19 cellular contexts compared by ENCODE assay signal in the genomic region with DNA sequence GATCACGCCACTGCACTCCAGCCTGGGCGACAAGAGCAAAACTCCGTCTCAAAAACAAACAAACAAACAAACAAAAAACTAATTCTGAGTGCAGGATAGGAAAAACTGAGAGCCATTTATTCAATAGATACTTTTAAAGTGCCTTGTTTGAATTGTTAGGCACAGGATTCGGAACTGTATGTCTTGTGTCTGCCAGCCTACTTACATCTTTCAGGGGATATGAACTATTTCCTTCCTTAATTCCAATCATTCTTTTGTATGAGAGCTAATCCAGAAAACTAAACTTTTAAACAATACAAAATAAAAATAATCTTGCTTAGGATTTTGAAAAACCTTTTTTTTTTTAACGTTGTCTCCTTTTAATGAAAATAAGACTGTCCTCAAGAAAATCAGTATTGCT. TPM values are rescaled to one million over a fixed set of nuclear protein-coding genes. Genes with fewer than 3 reads are reported as not detected.
DNase-seq lines count a peak whose midpoint lies in the region; ATAC-seq and TF ChIP-seq lines count a peak whose summit lies in the region.
"Had no signal": no experiment of that assay in that cellular context is flagged by ENCODE, and none has a peak within 500 bp of the region (broad histone marks: within the 10 kb centered on the region; RNA-seq: fewer than 3 reads in every experiment).

No MANE protein-coding gene starts in this region.

- H3K27ac ChIP-seq in left ventricle myocardium inferior (replicated peaks) (peak overlapping the region; percentile 90), rectal smooth muscle tissue (ENCODE audit: low read depth, low read length) (peak overlapping the region; percentile 30), upper lobe of right lung (peak overlapping the region; percentile 70)
- H3K27ac ChIP-seq: C4-2B, neutrophil had no signal

- intact Hi-C loops in left ventricle myocardium inferior (cut with micrococcal nuclease): no loop called here
- intact Hi-C loops in Right ventricle myocardium superior (cut with DNase I): no loop called here
- intact Hi-C loops in upper lobe of right lung (cut with DNase I): no loop called here

- H3K9me3 Mint-ChIP-seq in activated naive CD8-positive, alpha-beta T cell treated with anti-CD3 and anti-CD28 coated beads for 36 hours: no peaks in the 10 kb centered on the region
- H3K9me3 Mint-ChIP-seq: activated CD4-positive, alpha-beta memory T cell treated with anti-CD3 and anti-CD28 coated beads, Interleukin-2, amount 10 ng/mL, durations not matched to agents 7 days and 5 days; activated naive CD8-positive, alpha-beta T cell treated with anti-CD3 and anti-CD28 coated beads, Interleukin-2, amount 10 ng/mL, durations not matched to agents 7 days and 5 days; activated T-cell treated with anti-CD3 and anti-CD28 coated beads, Interleukin-2, amount 50 U/mL, for 24 hours had no signal

- H3K4me3 ChIP-seq in left ventricle myocardium inferior: peak overlapping the region; percentile 36
- H3K4me3 ChIP-seq in fibroblast of pulmonary artery (replicated peaks; ENCODE audit: low read depth, low read length): no peak overlapping the region
- no peak overlapping the region for H3K4me3 ChIP-seq in rectal smooth muscle tissue (ENCODE audit: low read length)
- H3K4me3 ChIP-seq in upper lobe of right lung: no peak overlapping the region

- no peaks in the 10 kb centered on the region for H3K36me3 ChIP-seq in left ventricle myocardium inferior
- no peaks in the 10 kb centered on the region for H3K36me3 ChIP-seq in rectal smooth muscle tissue (ENCODE audit: control insufficient read depth, insufficient read depth, low read length)
- no peaks in the 10 kb centered on the region for H3K36me3 ChIP-seq in upper lobe of right lung

- ATAC-seq in Right ventricle myocardium superior (ENCODE audit: poor library complexity) (no peak), upper lobe of right lung (no peak)

- no peak overlapping the region for H3K27ac Mint-ChIP-seq in activated naive CD8-positive, alpha-beta T cell treated with anti-CD3 and anti-CD28 coated beads for 36 hours
- H3K27ac Mint-ChIP-seq: activated CD4-positive, alpha-beta memory T cell treated with anti-CD3 and anti-CD28 coated beads, Interleukin-2, amount 10 ng/mL, durations not matched to agents 7 days and 5 days; activated naive CD8-positive, alpha-beta T cell treated with anti-CD3 and anti-CD28 coated beads, Interleukin-2, amount 10 ng/mL, durations not matched to agents 7 days and 5 days; activated T-cell treated with anti-CD3 and anti-CD28 coated beads, Interleukin-2, amount 50 U/mL, for 24 hours had no signal

- no peaks in the 10 kb centered on the region for H3K27me3 Mint-ChIP-seq in activated naive CD8-positive, alpha-beta T cell treated with anti-CD3 and anti-CD28 coated beads for 36 hours
- H3K27me3 Mint-ChIP-seq: activated CD4-positive, alpha-beta memory T cell treated with anti-CD3 and anti-CD28 coated beads, Interleukin-2, amount 10 ng/mL, durations not matched to agents 7 days and 5 days; activated naive CD8-positive, alpha-beta T cell treated with anti-CD3 and anti-CD28 coated beads, Interleukin-2, amount 10 ng/mL, durations not matched to agents 7 days and 5 days; activated T-cell treated with anti-CD3 and anti-CD28 coated beads, Interleukin-2, amount 50 U/mL, for 24 hours had no signal

- DNase-seq in left ventricle myocardium inferior (no peak), Right ventricle myocardium superior (no peak), fibroblast of pulmonary artery (ENCODE audit: low read depth) (peak; percentile 45), upper lobe of right lung (no peak), hepatic stellate cell (ENCODE audit: low spot score) (no peak)
- DNase-seq in activated naive CD4-positive, alpha-beta T cell (lab: John Stamatoyannopoulos, UW): no peak
- no peak for DNase-seq in activated naive CD8-positive, alpha-beta T cell treated with anti-CD3 and anti-CD28 coated beads for 36 hours
- DNase-seq: activated CD4-positive, alpha-beta memory T cell treated with anti-CD3 and anti-CD28 coated beads, Interleukin-2, amount 10 ng/mL, durations not matched to agents 7 days and 5 days; activated naive CD8-positive, alpha-beta T cell treated with anti-CD3 and anti-CD28 coated beads, Interleukin-2, amount 10 ng/mL, durations not matched to agents 7 days and 5 days; activated T-cell treated with anti-CD3 and anti-CD28 coated beads, Interleukin-2, amount 50 U/mL, for 24 hours; DMS153; islet precursor cell; NCI-H1105 treated with DMSO at 0.1 percent for 48 hours; NCI-H526; SHP77; stimulated activated CD4-positive, alpha-beta T cell treated with anti-CD3 and anti-CD28 coated beads, Interleukin-4, amount 100 ng/mL, for 24 hours had no signal

- no peak overlapping the region for H3K4me3 Mint-ChIP-seq in activated naive CD8-positive, alpha-beta T cell treated with anti-CD3 and anti-CD28 coated beads for 36 hours
- H3K4me3 Mint-ChIP-seq: activated CD4-positive, alpha-beta memory T cell treated with anti-CD3 and anti-CD28 coated beads, Interleukin-2, amount 10 ng/mL, durations not matched to agents 7 days and 5 days; activated naive CD8-positive, alpha-beta T cell treated with anti-CD3 and anti-CD28 coated beads, Interleukin-2, amount 10 ng/mL, durations not matched to agents 7 days and 5 days; activated T-cell treated with anti-CD3 and anti-CD28 coated beads, Interleukin-2, amount 50 U/mL, for 24 hours had no signal

- peaks cover 34% of the 10 kb centered on the region for H3K4me1 Mint-ChIP-seq in activated naive CD8-positive, alpha-beta T cell treated with anti-CD3 and anti-CD28 coated beads for 36 hours

- H3K9me3 ChIP-seq in left ventricle myocardium inferior (replicated peaks) (no peaks in the 10 kb centered on the region), upper lobe of right lung (no peaks in the 10 kb centered on the region)
- H3K9me3 ChIP-seq: neutrophil had no signal

- H3K36me3 Mint-ChIP-seq in activated naive CD8-positive, alpha-beta T cell treated with anti-CD3 and anti-CD28 coated beads for 36 hours: peaks cover 14% of the 10 kb centered on the region

- peaks cover 79% of the 10 kb centered on the region for H3K4me1 ChIP-seq in left ventricle myocardium inferior
- H3K4me1 ChIP-seq in rectal smooth muscle tissue (ENCODE audit: control insufficient read depth, insufficient read depth, low read length): peaks cover 33% of the 10 kb centered on the region
- peaks cover 57% of the 10 kb centered on the region for H3K4me1 ChIP-seq in upper lobe of right lung

- no peaks in the 10 kb centered on the region for H3K27me3 ChIP-seq in left ventricle myocardium inferior (ENCODE audit: low read depth)
- H3K27me3 ChIP-seq in rectal smooth muscle tissue (ENCODE audit: control insufficient read depth, insufficient read depth, low read length): no peaks in the 10 kb centered on the region
- no peaks in the 10 kb centered on the region for H3K27me3 ChIP-seq in upper lobe of right lung
- H3K27me3 ChIP-seq: neutrophil had no signal

- H3K9ac ChIP-seq in rectal smooth muscle tissue (ENCODE audit: low read length): no peak overlapping the region

- no peak for TF ChIP-seq CTCF in left ventricle myocardium inferior (IDR thresholded peaks at IDR 0.05; ENCODE audit: borderline replicate concordance)
- no peak for TF ChIP-seq CTCF in fibroblast of pulmonary artery (IDR thresholded peaks at IDR 0.05; ENCODE audit: low read length, missing control alignments)
- TF ChIP-seq CTCF in upper lobe of right lung (IDR thresholded peaks at IDR 0.05): no peak

RNA-seq across cellular contexts. Expression of gene UVRAG, which starts 12.6 kb away (rescaled TPM):
- 11.4 TPM for total RNA-seq in left ventricle myocardium inferior
- 14.7 TPM for total RNA-seq in Right ventricle myocardium superior
- 31.0 TPM for total RNA-seq in upper lobe of right lung
- total RNA-seq in activated naive CD8-positive, alpha-beta T cell treated with anti-CD3 and anti-CD28 coated beads for 36 hours: 10 to 100 TPM; 16.8 to 17.7 TPM

RNA-seq across cellular contexts. Expression of gene DGAT2, which starts 59.0 kb away (rescaled TPM):
- total RNA-seq in left ventricle myocardium inferior: 6.9 TPM
- total RNA-seq in Right ventricle myocardium superior: 20.7 TPM
- total RNA-seq in upper lobe of right lung: 6.2 TPM
- 1 to 10 TPM; 1.6 to 1.9 TPM for total RNA-seq in activated naive CD8-positive, alpha-beta T cell treated with anti-CD3 and anti-CD28 coated beads for 36 hours

Comparison
In these comparisons a context has a peak if more than half of its experiments do, and no peak if none do; other contexts are left out.
1. H3K27ac ChIP-seq: peak in every context shown above with its lines; median percentile 90 in left ventricle myocardium inferior; 70 in upper lobe of right lung; 30 in rectal smooth muscle tissue.